In the genomic region with DNA sequence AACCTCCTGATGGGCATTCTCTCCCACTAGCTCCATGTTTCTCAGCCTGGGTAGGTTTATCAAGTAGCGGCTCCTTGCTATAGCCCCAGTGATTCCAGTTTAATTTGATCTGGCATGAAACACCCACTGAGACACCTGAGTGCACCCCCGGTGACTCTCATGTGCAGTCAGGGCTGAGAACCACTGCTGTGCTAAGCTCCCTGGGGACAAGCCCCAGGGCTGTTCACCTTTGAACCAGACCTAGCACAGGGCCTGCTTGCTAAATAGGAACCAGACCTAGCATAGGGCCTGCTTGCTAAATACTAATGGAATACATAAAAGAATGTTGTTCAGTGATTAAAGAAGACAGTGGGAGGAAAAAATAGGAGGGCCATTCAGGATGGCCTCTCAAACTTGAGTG, we compare ENCODE assay signal across 15 cellular contexts.
DNase-seq lines count a peak whose midpoint lies in the region; ATAC-seq and TF ChIP-seq lines count a peak whose summit lies in the region.
"Had no signal": no experiment of that assay in that cellular context is flagged by ENCODE, and none has a peak within 500 bp of the region (broad histone marks: within the 10 kb centered on the region; RNA-seq: fewer than 3 reads in every experiment).

No MANE protein-coding gene starts in this region.

- H3K9me2 ChIP-seq in OCI-LY7 (ENCODE audit: insufficient read depth, low read length) = no peaks in the 10 kb centered on the region

- TF ChIP-seq CTCF in HEK293 (tag by site-specific recombination; IDR thresholded peaks at IDR 0.05) = no peak
- TF ChIP-seq CTCF in OCI-LY7 (conservative IDR thresholded peaks at IDR 0.05; ENCODE audit: low read length) = no peak
- no peak for TF ChIP-seq CTCF in right lobe of liver (IDR thresholded peaks at IDR 0.05)
- no peak for TF ChIP-seq CTCF in adrenal gland (IDR thresholded peaks at IDR 0.05)

- peaks cover 31 to 43% of the 10 kb centered on the region in 2 donors for H3K36me3 Mint-ChIP-seq in stimulated activated naive B cell treated with anti-CD40 and anti-IgM and Interleukin-4, amounts not matched to agents 10 μg/mL and 1 μg/mL and 100 μg/mL, for 72 hours
- H3K36me3 Mint-ChIP-seq in activated naive CD4-positive, alpha-beta T cell treated with anti-CD3 and anti-CD28 coated beads, Interleukin-2, amount 10 ng/mL, durations not matched to agents 7 days and 5 days = peaks cover 1% of the 10 kb centered on the region
- peaks cover 3% of the 10 kb centered on the region for H3K36me3 Mint-ChIP-seq in activated T-helper 2 cell treated with anti-CD3 and anti-CD28 coated beads, Interferon-gamma antibody, Interleukin-2, Interleukin-4, amounts not matched to agents 10 μg/mL and 5 μg/mL and 100 μg/mL, durations not matched to agents 14 hours and 24 hours and 36 hours (ENCODE audit: low read depth)

- H3K36me3 ChIP-seq in HEK293 (ENCODE audit: control insufficient read depth in 2 of 2, insufficient read depth in 1 of 2, low read length in 2 of 2) (no peaks in the 10 kb centered on the region), OCI-LY7 (ENCODE audit: insufficient read depth, low read length) (peaks cover 21% of the 10 kb centered on the region), right lobe of liver (no peaks in the 10 kb centered on the region), adrenal gland (replicated peaks in 1 of 2) (no peaks in the 10 kb centered on the region)
- H3K36me3 ChIP-seq: HAP-1 had no signal

- H3K9me3 Mint-ChIP-seq in stimulated activated naive B cell treated with anti-CD40 and anti-IgM and Interleukin-4, amounts not matched to agents 10 μg/mL and 1 μg/mL and 100 μg/mL, for 72 hours = peaks cover 0 to 8% of the 10 kb centered on the region in 2 donors
- H3K9me3 Mint-ChIP-seq in activated naive CD4-positive, alpha-beta T cell treated with anti-CD3 and anti-CD28 coated beads, Interleukin-2, amount 10 ng/mL, durations not matched to agents 7 days and 5 days = peaks cover 5% of the 10 kb centered on the region
- peaks cover 5% of the 10 kb centered on the region for H3K9me3 Mint-ChIP-seq in activated T-helper 2 cell treated with anti-CD3 and anti-CD28 coated beads, Interferon-gamma antibody, Interleukin-2, Interleukin-4, amounts not matched to agents 10 μg/mL and 5 μg/mL and 100 μg/mL, durations not matched to agents 14 hours and 24 hours and 36 hours

- H4K20me1 ChIP-seq in OCI-LY7 (ENCODE audit: insufficient read depth, low read length) = no peaks in the 10 kb centered on the region

- H3K27ac ChIP-seq in HEK293 (ENCODE audit: extremely low read depth, low read depth, low read length) (no peak overlapping the region), OCI-LY7 (ENCODE audit: low read depth, low read length, poor library complexity, severe bottlenecking) (no peak overlapping the region), right lobe of liver (no peak overlapping the region), adrenal gland (no peak overlapping the region)

- no peaks in the 10 kb centered on the region for H3K79me2 ChIP-seq in OCI-LY7 (ENCODE audit: insufficient read depth, low read depth, low read length)

- no peak overlapping the region for H2AFZ ChIP-seq in OCI-LY7 (ENCODE audit: low read length)

- no peak overlapping the region for H3K4me3 Mint-ChIP-seq in stimulated activated naive B cell treated with anti-CD40 and anti-IgM and Interleukin-4, amounts not matched to agents 10 μg/mL and 1 μg/mL and 100 μg/mL, for 72 hours
- H3K4me3 Mint-ChIP-seq in activated naive CD4-positive, alpha-beta T cell treated with anti-CD3 and anti-CD28 coated beads, Interleukin-2, amount 10 ng/mL, durations not matched to agents 7 days and 5 days = no peak overlapping the region
- no peak overlapping the region for H3K4me3 Mint-ChIP-seq in activated T-helper 2 cell treated with anti-CD3 and anti-CD28 coated beads, Interferon-gamma antibody, Interleukin-2, Interleukin-4, amounts not matched to agents 10 μg/mL and 5 μg/mL and 100 μg/mL, durations not matched to agents 14 hours and 24 hours and 36 hours (ENCODE audit: low read depth)

- POLR2A ChIA-PET in HEK293 (lab: Yijun Ruan, JAX) = interaction anchor here (0.6 kb wide), 1 partner anchor 272 kb away, joined by 5 read pairs; no protein-coding TSS in a partner anchor
- POLR2A ChIA-PET in OCI-LY7 (lab: Charles Lee) = interaction anchor here (0.6 to 1.2 kb wide), 4 partner anchors 9 to 326 kb away, joined by 3 to 10 read pairs (median 4); no protein-coding TSS in a partner anchor

- no peaks in the 10 kb centered on the region for H3K27me3 Mint-ChIP-seq in stimulated activated naive B cell treated with anti-CD40 and anti-IgM and Interleukin-4, amounts not matched to agents 10 μg/mL and 1 μg/mL and 100 μg/mL, for 72 hours
- peaks cover 6% of the 10 kb centered on the region for H3K27me3 Mint-ChIP-seq in activated naive CD4-positive, alpha-beta T cell treated with anti-CD3 and anti-CD28 coated beads, Interleukin-2, amount 10 ng/mL, durations not matched to agents 7 days and 5 days
- peaks cover 2% of the 10 kb centered on the region for H3K27me3 Mint-ChIP-seq in activated T-helper 2 cell treated with anti-CD3 and anti-CD28 coated beads, Interferon-gamma antibody, Interleukin-2, Interleukin-4, amounts not matched to agents 10 μg/mL and 5 μg/mL and 100 μg/mL, durations not matched to agents 14 hours and 24 hours and 36 hours (ENCODE audit: low read depth)
- H3K27me3 Mint-ChIP-seq: CD4-positive, alpha-beta memory T cell had no signal

- H3K27me3 ChIP-seq in right lobe of liver (no peaks in the 10 kb centered on the region), adrenal gland (no peaks in the 10 kb centered on the region)

- no TSS peak for BruUV-seq in OCI-LY7 (replicated peaks; lab: Mats Ljungman, UMichigan)

- ATAC-seq in right lobe of liver = peak; percentile 54 to 80 (median 57)
- peak in 1 of 2 donors; percentile 44 for ATAC-seq in stimulated activated naive B cell treated with anti-CD40 and anti-IgM and Interleukin-4, amounts not matched to agents 10 μg/mL and 1 μg/mL and 100 μg/mL, for 72 hours (replicated peaks)

- intact Hi-C loops in OCI-LY7 (cut with micrococcal nuclease; ENCODE audit: unreplicated experiment) = no loop called here
- intact Hi-C loops in right lobe of liver (cut with DNase I) = no loop called here
- intact Hi-C loops in activated T-helper 2 cell treated with anti-CD3 and anti-CD28 coated beads, Interferon-gamma antibody, Interleukin-2, Interleukin-4, amounts not matched to agents 10 μg/mL and 5 μg/mL and 100 μg/mL, durations not matched to agents 14 hours and 24 hours and 36 hours (cut with micrococcal nuclease) = no loop called here
- intact Hi-C loops in adrenal gland (cut with DNase I) = loop anchor here (10.0 kb wide), 3 partner anchors 88 to 818 kb away; partner anchors contain the start of gene HOXA13 (in 1 of the 2)

- H3K27ac Mint-ChIP-seq in stimulated activated naive B cell treated with anti-CD40 and anti-IgM and Interleukin-4, amounts not matched to agents 10 μg/mL and 1 μg/mL and 100 μg/mL, for 72 hours = peak overlapping the region; percentile 47
- no peak overlapping the region for H3K27ac Mint-ChIP-seq in activated naive CD4-positive, alpha-beta T cell treated with anti-CD3 and anti-CD28 coated beads, Interleukin-2, amount 10 ng/mL, durations not matched to agents 7 days and 5 days
- no peak overlapping the region for H3K27ac Mint-ChIP-seq in activated T-helper 2 cell treated with anti-CD3 and anti-CD28 coated beads, Interferon-gamma antibody, Interleukin-2, Interleukin-4, amounts not matched to agents 10 μg/mL and 5 μg/mL and 100 μg/mL, durations not matched to agents 14 hours and 24 hours and 36 hours

- H3K4me3 ChIP-seq in HEK293 (ENCODE audit: low read depth, low read length) (no peak overlapping the region), OCI-LY7 (ENCODE audit: low read depth, low read length, poor library complexity, severe bottlenecking) (no peak overlapping the region), right lobe of liver (no peak overlapping the region), adrenal gland (no peak overlapping the region)
- H3K4me3 ChIP-seq: HAP-1 had no signal

- WGBS in right lobe of liver (ENCODE audit: insufficient coverage, low coverage, low lambda C conversion rate, missing lambda C conversion rate) = 100% methylated on average over 1 of the region's 2 CpGs
- WGBS in adrenal gland, 4 donors = 95 to 100% (median 99%) methylated on average over 1 to 2 of the region's 2 CpGs

- peak; percentile 9 for DNase-seq in OCI-LY7 (ENCODE audit: low spot score)
- no peak for DNase-seq in right lobe of liver
- no peak for DNase-seq in stimulated activated naive B cell treated with anti-CD40 and anti-IgM and Interleukin-4, amounts not matched to agents 10 μg/mL and 1 μg/mL and 100 μg/mL, for 72 hours
- no peak for DNase-seq in activated naive CD4-positive, alpha-beta T cell treated with anti-CD3 and anti-CD28 coated beads, Interleukin-2, amount 10 ng/mL, durations not matched to agents 7 days and 5 days
- DNase-seq in activated T-helper 2 cell treated with anti-CD3 and anti-CD28 coated beads, Interferon-gamma antibody, Interleukin-2, Interleukin-4, amounts not matched to agents 10 μg/mL and 5 μg/mL and 100 μg/mL, durations not matched to agents 14 hours and 24 hours and 36 hours (ENCODE audit: low spot score) = no peak
- no peak for DNase-seq in adrenal gland
- DNase-seq: C1 segment of cervical spinal cord; Calu3; CD4-positive, alpha-beta memory T cell; COR-L47; DMS153; DND-41; GOT3 had no signal

- H3K9me3 ChIP-seq in HEK293 (ENCODE audit: control insufficient read depth, insufficient read depth, low read depth, low read length) = no peaks in the 10 kb centered on the region
- H3K9me3 ChIP-seq in OCI-LY7 (ENCODE audit: low read length) = peaks cover 4% of the 10 kb centered on the region; the same call in 1 of the 2 replicates
- no peaks in the 10 kb centered on the region for H3K9me3 ChIP-seq in right lobe of liver
- no peaks in the 10 kb centered on the region for H3K9me3 ChIP-seq in adrenal gland (replicated peaks in 1 of 3)

- CTCF ChIA-PET in HEK293 (lab: Yijun Ruan, JAX) (interaction anchor here (0.5 kb wide), 1 partner anchor 11 kb away, joined by 3 read pairs; no protein-coding TSS in a partner anchor), OCI-LY7 (lab: Charles Lee; ENCODE audit: unreplicated experiment) (no interaction called here)
- CTCF ChIA-PET in activated naive CD4-positive, alpha-beta T cell treated with anti-CD3 and anti-CD28 coated beads, Interleukin-2, amount 10 ng/mL, durations not matched to agents 7 days and 5 days (lab: Charles Lee) = interaction anchor here (0.5 kb wide), 1 partner anchor 7 kb away, joined by 3 read pairs; no protein-coding TSS in a partner anchor

- peaks cover 26 to 45% of the 10 kb centered on the region in 2 donors for H3K4me1 Mint-ChIP-seq in stimulated activated naive B cell treated with anti-CD40 and anti-IgM and Interleukin-4, amounts not matched to agents 10 μg/mL and 1 μg/mL and 100 μg/mL, for 72 hours
- H3K4me1 Mint-ChIP-seq in activated naive CD4-positive, alpha-beta T cell treated with anti-CD3 and anti-CD28 coated beads, Interleukin-2, amount 10 ng/mL, durations not matched to agents 7 days and 5 days = peaks cover 3% of the 10 kb centered on the region
- no peaks in the 10 kb centered on the region for H3K4me1 Mint-ChIP-seq in activated T-helper 2 cell treated with anti-CD3 and anti-CD28 coated beads, Interferon-gamma antibody, Interleukin-2, Interleukin-4, amounts not matched to agents 10 μg/mL and 5 μg/mL and 100 μg/mL, durations not matched to agents 14 hours and 24 hours and 36 hours (ENCODE audit: low read depth)

- H3K4me1 ChIP-seq in HEK293 (ENCODE audit: control insufficient read depth, insufficient read depth, low read length) (no peaks in the 10 kb centered on the region), OCI-LY7 (ENCODE audit: insufficient read depth, low read length, poor library complexity, severe bottlenecking) (no peaks in the 10 kb centered on the region), right lobe of liver (no peaks in the 10 kb centered on the region), adrenal gland (replicated peaks in 1 of 2) (no peaks in the 10 kb centered on the region)
- H3K4me1 ChIP-seq: HAP-1 had no signal

- TF ChIP-seq POLR2A in right lobe of liver (IDR thresholded peaks at IDR 0.05) = no peak
- TF ChIP-seq POLR2A in adrenal gland (IDR thresholded peaks at IDR 0.05) = no peak

- H3K4me2 ChIP-seq in OCI-LY7 (ENCODE audit: low read length) = no peak overlapping the region

Comparison
In these comparisons a context has a peak if more than half of its experiments do, and no peak if none do; other contexts are left out.
1. intact Hi-C loops: an anchor here in adrenal gland (10.0 kb wide); none called in OCI-LY7, right lobe of liver and activated T-helper 2 cell treated with anti-CD3 and anti-CD28 coated beads, Interferon-gamma antibody, Interleukin-2, Interleukin-4, amounts not matched to agents 10 μg/mL and 5 μg/mL and 100 μg/mL, durations not matched to agents 14 hours and 24 hours and 36 hours.